Comparison of ENCODE assay signal across 1 cellular context in genomic region chr20:32474967-32475819, GRCh38.
TF ChIP-seq lines count a peak whose summit lies in the region.

No MANE protein-coding gene starts in this region.

TF ChIP-seq in HepG2, 621 proteins besides CTCF, POLR2A, EP300 and RAD21 (continued from another document and continues in another):
- TF ChIP-seq ZNF282 (IDR thresholded peaks at IDR 0.05; ENCODE audit: partially characterized antibody) (no peak), TFAP4 (IDR thresholded peaks at IDR 0.05; ENCODE audit: borderline replicate concordance, low read depth) (peak; percentile 60; the same call in 1 of the 2 replicates), ZBTB25 (CRISPR knock-in tag; IDR thresholded peaks at IDR 0.05) (peak; percentile 55; the same call in 1 of the 2 replicates), FOXJ3 (CRISPR knock-in tag; IDR thresholded peaks at IDR 0.05; ENCODE audit: borderline replicate concordance) (peak; percentile 77), ZBTB7B (CRISPR knock-in tag; IDR thresholded peaks at IDR 0.05) (peak; percentile 95), IKZF5 (CRISPR knock-in tag; IDR thresholded peaks at IDR 0.05) (peak; percentile 41; the same call in 1 of the 2 replicates), MTA1 (CRISPR knock-in tag; IDR thresholded peaks at IDR 0.05; ENCODE audit: borderline replicate concordance) (peak; percentile 92), ZNF160 (CRISPR knock-in tag; IDR thresholded peaks at IDR 0.05) (peak; percentile 34), THYN1 (CRISPR knock-in tag; IDR thresholded peaks at IDR 0.05; ENCODE audit: borderline replicate concordance, low read depth) (no peak), ZNF574 (CRISPR knock-in tag; IDR thresholded peaks at IDR 0.05) (peak; percentile 87), DMAP1 (CRISPR knock-in tag; IDR thresholded peaks at IDR 0.05) (peak; percentile 67), ZMYM3 (CRISPR knock-in tag; IDR thresholded peaks at IDR 0.05) (no peak; the same call in none of the 2 replicates), NFATC3 (CRISPR knock-in tag; IDR thresholded peaks at IDR 0.05) (no peak), ZFX (CRISPR knock-in tag; IDR thresholded peaks at IDR 0.05; ENCODE audit: low read depth) (peak; percentile 89), KMT2B (CRISPR knock-in tag; IDR thresholded peaks at IDR 0.05) (peak; percentile 36; the same call in 1 of the 2 replicates), KLF15 (CRISPR knock-in tag; IDR thresholded peaks at IDR 0.05; ENCODE audit: borderline replicate concordance) (peak; percentile 45; the same call in 1 of the 2 replicates), NR0B2 (CRISPR knock-in tag; IDR thresholded peaks at IDR 0.05) (peak; percentile 85; the same call in 1 of the 2 replicates), KAT8 (CRISPR knock-in tag; IDR thresholded peaks at IDR 0.05) (peak; percentile 75), YEATS4 (CRISPR knock-in tag; IDR thresholded peaks at IDR 0.05; ENCODE audit: borderline replicate concordance) (peak; percentile 81), EED (CRISPR knock-in tag; IDR thresholded peaks at IDR 0.05) (peak; percentile 87), NONO (IDR thresholded peaks at IDR 0.05) (no peak), NONO (CRISPR knock-in tag; conservative IDR thresholded peaks at IDR 0.05) (peak; percentile 91), FOXO1 (CRISPR knock-in tag; IDR thresholded peaks at IDR 0.05) (peak; percentile 57), MTERF4 (CRISPR knock-in tag; IDR thresholded peaks at IDR 0.05) (peak; percentile 94), PRDM4 (CRISPR knock-in tag; IDR thresholded peaks at IDR 0.05; ENCODE audit: borderline replicate concordance) (no peak), BRF2 (CRISPR knock-in tag; IDR thresholded peaks at IDR 0.05) (peak; percentile 58), ZNF230 (CRISPR knock-in tag; IDR thresholded peaks at IDR 0.05) (peak; percentile 86), TCF7 (IDR thresholded peaks at IDR 0.05; ENCODE audit: low read depth) (0 out of 2 replicates have a peak, but pooled peaks have one; percentile 27), AKNA (CRISPR knock-in tag; IDR thresholded peaks at IDR 0.05; ENCODE audit: borderline replicate concordance) (0 out of 2 replicates have a peak, but pooled peaks have one; percentile 16), KDM4B (CRISPR knock-in tag; IDR thresholded peaks at IDR 0.05) (peak; percentile 64; the same call in 1 of the 2 replicates), MED13 (CRISPR knock-in tag; IDR thresholded peaks at IDR 0.05) (peak; percentile 80; the same call in 1 of the 2 replicates), ARNT2 (CRISPR knock-in tag; IDR thresholded peaks at IDR 0.05; ENCODE audit: low read depth) (peak; percentile 96), NR1H2 (CRISPR knock-in tag; IDR thresholded peaks at IDR 0.05; ENCODE audit: borderline replicate concordance, low read depth) (peak; percentile 73; the same call in 1 of the 2 replicates), ZSCAN31 (CRISPR knock-in tag; IDR thresholded peaks at IDR 0.05; ENCODE audit: low read depth) (peak; percentile 61; the same call in 1 of the 2 replicates), NBN (conservative IDR thresholded peaks at IDR 0.05) (no peak), KAT7 (CRISPR knock-in tag; IDR thresholded peaks at IDR 0.05; ENCODE audit: borderline replicate concordance) (peak; percentile 32; the same call in 1 of the 2 replicates), ZNF704 (CRISPR knock-in tag; IDR thresholded peaks at IDR 0.05; ENCODE audit: borderline replicate concordance) (peak; percentile 71), ZNF891 (CRISPR knock-in tag; IDR thresholded peaks at IDR 0.05) (peak; percentile 94), MTF2 (CRISPR knock-in tag; IDR thresholded peaks at IDR 0.05; ENCODE audit: borderline replicate concordance) (peak; percentile 91), MYPOP (CRISPR knock-in tag; IDR thresholded peaks at IDR 0.05) (peak; percentile 70), IKZF4 (CRISPR knock-in tag; IDR thresholded peaks at IDR 0.05; ENCODE audit: borderline replicate concordance, low read depth, not compliant biosample characterization) (peak; percentile 43), ZBTB20 (CRISPR knock-in tag; IDR thresholded peaks at IDR 0.05; ENCODE audit: borderline replicate concordance, low read depth) (peak; percentile 47; the same call in 1 of the 2 replicates)
